Comparison of ENCODE assay signal across 1 cellular context in the genomic region with DNA sequence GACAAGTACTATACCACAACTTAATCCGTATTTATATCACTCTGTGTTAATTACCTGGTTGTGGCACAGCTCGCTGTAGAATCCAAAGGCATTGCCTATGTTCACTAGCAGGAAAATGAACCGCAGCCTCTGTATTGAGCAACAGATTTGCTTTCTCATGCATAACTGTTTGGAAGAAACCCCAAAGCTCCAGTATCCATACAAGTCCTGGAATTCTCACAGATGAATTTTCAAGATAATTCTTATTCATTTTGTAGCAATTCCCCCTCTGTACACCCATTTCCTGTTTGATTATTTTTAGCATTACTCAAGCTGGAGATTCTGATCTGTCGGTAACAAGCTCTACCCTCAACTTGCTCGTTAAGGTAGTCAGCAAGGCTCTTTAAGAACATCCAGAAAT.
TF ChIP-seq lines count a peak whose summit lies in the region.

No MANE protein-coding gene starts in this region.

TF ChIP-seq in GM23338, 12 proteins besides CTCF, POLR2A, EP300 and RAD21 (continued from another document):
- no peak for TF ChIP-seq CREB1 (CRISPR knock-in tag; IDR thresholded peaks at IDR 0.05; ENCODE audit: low read depth)
- no peak for TF ChIP-seq EZH2phosphoT487 (IDR thresholded peaks at IDR 0.05; ENCODE audit: unreplicated experiment)
- TF ChIP-seq JUNB (IDR thresholded peaks at IDR 0.05; ENCODE audit: unreplicated experiment), result no peak
- TF ChIP-seq ZNF331 (CRISPR knock-in tag; IDR thresholded peaks at IDR 0.05; ENCODE audit: low read depth), result no peak
- no peak for TF ChIP-seq REST (IDR thresholded peaks at IDR 0.05; ENCODE audit: unreplicated experiment)
- no peak for TF ChIP-seq STAT1 (IDR thresholded peaks at IDR 0.05; ENCODE audit: unreplicated experiment)
- TF ChIP-seq ZNF114 (CRISPR knock-in tag; IDR thresholded peaks at IDR 0.05), result no peak
- no peak for TF ChIP-seq EZH2 (IDR thresholded peaks at IDR 0.05; ENCODE audit: low read depth, unreplicated experiment)
